28 cellular contexts compared by ENCODE assay signal in the genomic region with DNA sequence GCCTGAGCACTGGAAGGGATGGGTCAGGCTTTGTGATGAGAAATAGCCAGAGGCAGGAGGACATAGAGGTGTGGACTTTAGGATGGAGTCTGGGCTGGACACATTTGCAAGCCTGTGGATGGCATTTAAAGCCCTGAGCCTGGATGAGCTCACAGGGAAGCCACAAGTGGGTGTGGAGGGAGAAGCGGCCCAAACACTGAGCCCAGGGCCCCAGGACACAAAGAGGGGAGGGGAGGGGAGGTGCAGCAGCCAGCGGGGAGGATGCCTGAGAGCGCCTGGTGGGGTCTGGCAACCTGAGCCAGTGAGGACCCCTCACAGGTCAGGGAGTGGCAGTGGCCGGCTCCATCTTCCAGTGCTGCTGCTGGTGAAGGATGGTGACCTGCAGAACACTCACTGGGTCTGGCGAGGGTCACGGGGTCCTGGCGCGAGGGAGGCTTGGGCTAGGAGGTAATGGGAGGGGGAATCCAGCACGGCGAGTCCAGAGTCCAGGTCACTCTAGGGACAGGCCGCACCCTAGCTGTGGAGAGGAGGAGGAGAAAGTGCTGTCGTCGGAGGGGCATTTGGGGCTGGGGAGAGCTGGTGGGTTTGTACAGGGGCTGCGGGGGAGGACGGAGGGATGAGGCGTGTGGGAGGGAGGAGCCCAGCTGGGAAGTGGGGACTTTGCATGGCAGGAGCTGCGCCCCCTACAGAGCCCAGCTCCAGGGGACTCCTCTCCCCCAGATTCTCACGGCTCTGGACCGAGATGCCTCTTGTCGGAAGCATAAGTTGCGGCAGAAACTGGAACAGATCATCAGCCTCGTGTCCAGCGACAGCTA.
"Had no signal": no experiment of that assay in that cellular context is flagged by ENCODE, and none has a peak within 500 bp of the region (broad histone marks: within the 10 kb centered on the region; RNA-seq: fewer than 3 reads in every experiment).

No MANE protein-coding gene starts in this region.

- H3K9me3 Mint-ChIP-seq: activated CD8-positive, alpha-beta T cell treated with anti-CD3 and anti-CD28 coated beads for 36 hours; central memory CD8-positive, alpha-beta T cell had no signal

- H3K4me1 ChIP-seq: ascending aorta, body of pancreas, SJCRH30 had no signal

- H3K27ac ChIP-seq: ascending aorta, body of pancreas, SJCRH30, VCaP had no signal

- H3K27me3 Mint-ChIP-seq: activated CD4-positive, alpha-beta T cell treated with anti-CD3 and anti-CD28 coated beads for 36 hours; activated CD8-positive, alpha-beta T cell treated with anti-CD3 and anti-CD28 coated beads for 36 hours; central memory CD8-positive, alpha-beta T cell had no signal

- H3K4me3 ChIP-seq: ascending aorta, body of pancreas, MG63, SJCRH30 had no signal

- DNase-seq: activated CD4-positive, alpha-beta T cell treated with anti-CD3 and anti-CD28 coated beads for 36 hours; activated CD4-positive, alpha-beta T cell treated with anti-CD3 and anti-CD28 coated beads, Interleukin-2, amount 50 U/mL, for 1 hour; activated CD8-positive, alpha-beta memory T cell treated with anti-CD3 and anti-CD28 coated beads, Interleukin-2, amount 50 U/mL, for 4 hours; activated CD8-positive, alpha-beta T cell treated with anti-CD3 and anti-CD28 coated beads for 36 hours; activated naive CD4-positive, alpha-beta T cell treated with anti-CD3 and anti-CD28 coated beads, Interleukin-2, amount 50 U/mL, for 16 hours; amniotic stem cell; body of pancreas; MG63; MV-4-11; NCI-H1092 treated with DMSO at 0.1 percent for 48 hours; NCI-H1417 treated with DMSO at 0.1 percent for 48 hours; NCI-H1694; NCI-H2029; NCI-H2107; NCI-H2171 treated with DMSO at 0.1 percent for 48 hours; NCI-H345; NCI-H510A; NCI-H526 treated with DMSO at 0.1 percent for 48 hours; NCI-H82; OCI-M1; Right ventricle myocardium superior; RPMI8226; SJCRH30; SK-N-SH; T-helper 1 cell had no signal

- H3K27ac Mint-ChIP-seq: activated CD4-positive, alpha-beta T cell treated with anti-CD3 and anti-CD28 coated beads for 36 hours; activated CD8-positive, alpha-beta T cell treated with anti-CD3 and anti-CD28 coated beads for 36 hours had no signal

- H3K9ac ChIP-seq: SK-N-SH had no signal

- ATAC-seq: activated CD4-positive, alpha-beta T cell treated with anti-CD3 and anti-CD28 coated beads for 36 hours; activated CD8-positive, alpha-beta T cell treated with anti-CD3 and anti-CD28 coated beads for 36 hours; body of pancreas had no signal

- H3K36me3 ChIP-seq: MG63, SJCRH30 had no signal

- H3K9me3 ChIP-seq: ascending aorta, body of pancreas, MG63, SJCRH30, SK-N-SH had no signal

- H3K4me3 Mint-ChIP-seq: activated CD4-positive, alpha-beta T cell treated with anti-CD3 and anti-CD28 coated beads for 36 hours; activated CD8-positive, alpha-beta T cell treated with anti-CD3 and anti-CD28 coated beads for 36 hours; central memory CD8-positive, alpha-beta T cell had no signal

- H3K4me1 Mint-ChIP-seq: central memory CD8-positive, alpha-beta T cell had no signal
